In genomic region chr6:42405025-42405424, GRCh38 we compare ENCODE assay signal across 9 cellular contexts. TPM values are rescaled to one million over a fixed set of nuclear protein-coding genes. Genes with fewer than 3 reads are reported as not detected.
DNase-seq lines count a peak whose midpoint lies in the region; ATAC-seq and TF ChIP-seq lines count a peak whose summit lies in the region.
"Had no signal": no experiment of that assay in that cellular context is flagged by ENCODE, and none has a peak within 500 bp of the region (broad histone marks: within the 10 kb centered on the region; RNA-seq: fewer than 3 reads in every experiment).

No MANE protein-coding gene starts in this region.

- no peaks in the 10 kb centered on the region for H3K27me3 ChIP-seq in CD4-positive, alpha-beta T cell (ENCODE audit: control insufficient read depth, insufficient read depth, low read length)
- H3K27me3 ChIP-seq in endodermal cell (ENCODE audit: control insufficient read depth, insufficient read depth, low read length, poor library complexity, severe bottlenecking) = peaks cover 38% of the 10 kb centered on the region
- H3K27me3 ChIP-seq: pancreas had no signal

- peak overlapping the region; percentile 81 for H3K27ac Mint-ChIP-seq in CD4-positive, alpha-beta T cell
- H3K27ac Mint-ChIP-seq in endodermal cell = no peak overlapping the region

- peak; percentile 25 for ATAC-seq in CD4-positive, alpha-beta T cell (ENCODE audit: poor library complexity)
- ATAC-seq in mucosa of descending colon (peak; percentile 24), GM19035 (IDR thresholded peaks at IDR 0.05; ENCODE audit: unreplicated experiment) (no peak)

- H3K4me1 Mint-ChIP-seq in CD4-positive, alpha-beta T cell (ENCODE audit: low read depth) = peaks cover 80% of the 10 kb centered on the region
- H3K4me1 Mint-ChIP-seq in endodermal cell = peaks cover 20% of the 10 kb centered on the region

- H3K36me3 ChIP-seq in endodermal cell (ENCODE audit: control insufficient read depth, insufficient read depth, low read length) (no peaks in the 10 kb centered on the region), mucosa of descending colon (ENCODE audit: low read depth) (no peaks in the 10 kb centered on the region)
- H3K36me3 ChIP-seq: pancreas had no signal

- POLR2A ChIA-PET in CD4-positive, alpha-beta T cell (lab: Charles Lee) = interaction anchor here (1.1 to 5.4 kb wide), 3 partner anchors 9 to 15 kb away, joined by 3 to 55 read pairs (median 10); no protein-coding TSS in a partner anchor

- 63 to 100% methylated on average over 1 to 2 of the region's 2 CpGs for WGBS in endodermal cell (ENCODE audit: insufficient coverage in 1 of 2, insufficient read length in 1 of 2), 2 experiments

- no peak overlapping the region for H3K9ac ChIP-seq in endodermal cell (ENCODE audit: extremely low read depth, low read length, poor library complexity, severe bottlenecking)

- TF ChIP-seq CTCF in CD4-positive, alpha-beta T cell (IDR thresholded peaks at IDR 0.05) = no peak
- TF ChIP-seq CTCF in endodermal cell (conservative IDR thresholded peaks at IDR 0.05) (no peak), mucosa of descending colon (IDR thresholded peaks at IDR 0.05) (no peak), GM20000 (IDR thresholded peaks at IDR 0.05; ENCODE audit: extremely low read depth, missing control alignments) (no peak)

- H3K27me3 Mint-ChIP-seq in CD4-positive, alpha-beta T cell = no peaks in the 10 kb centered on the region
- H3K27me3 Mint-ChIP-seq in endodermal cell (ENCODE audit: insufficient read depth) = peaks cover 24% of the 10 kb centered on the region

- no peak overlapping the region for H3K27ac ChIP-seq in CD4-positive, alpha-beta T cell (ENCODE audit: low read depth, low read length)
- peak overlapping the region; percentile 34 for H3K27ac ChIP-seq in endodermal cell (ENCODE audit: low read depth, low read length)
- H3K27ac ChIP-seq: pancreas had no signal

- no peak overlapping the region for H3K4me3 Mint-ChIP-seq in CD4-positive, alpha-beta T cell
- no peak overlapping the region for H3K4me3 Mint-ChIP-seq in endodermal cell

- intact Hi-C loops in CD4-positive, alpha-beta T cell (cut with DNase I, micrococcal nuclease) = no loop called here
- intact Hi-C loops in mucosa of descending colon (cut with DNase I, micrococcal nuclease) = no loop called here

- H3K9me3 Mint-ChIP-seq in CD4-positive, alpha-beta T cell = no peaks in the 10 kb centered on the region
- no peaks in the 10 kb centered on the region for H3K9me3 Mint-ChIP-seq in endodermal cell

- DNase-seq in CD4-positive, alpha-beta T cell = no peak
- peak; percentile 25 for DNase-seq in LoVo (ENCODE audit: low spot score)
- DNase-seq in endodermal cell = no peak
- no peak for DNase-seq in mucosa of descending colon
- DNase-seq in foreskin melanocyte = no peak
- no peak for DNase-seq in NCI-H1105 treated with DMSO at 0.1 percent for 48 hours (lab: John Stamatoyannopoulos, UW)
- no peak for DNase-seq in GM20000 (ENCODE audit: low spot score)
- DNase-seq: pancreas had no signal

- H3K4me1 ChIP-seq in endodermal cell (ENCODE audit: control insufficient read depth, insufficient read depth, low read length) (peaks cover 3% of the 10 kb centered on the region), mucosa of descending colon (ENCODE audit: low read depth) (peaks cover 18% of the 10 kb centered on the region)
- H3K4me1 ChIP-seq: pancreas had no signal

- no peaks in the 10 kb centered on the region for H3K9me3 ChIP-seq in CD4-positive, alpha-beta T cell (ENCODE audit: control insufficient read depth, low read length)
- no peaks in the 10 kb centered on the region for H3K9me3 ChIP-seq in endodermal cell (ENCODE audit: control insufficient read depth, low read length)
- no peaks in the 10 kb centered on the region for H3K9me3 ChIP-seq in mucosa of descending colon
- H3K9me3 ChIP-seq: pancreas had no signal

- no peak overlapping the region for H3K4me3 ChIP-seq in endodermal cell (ENCODE audit: low read length)
- H3K4me3 ChIP-seq in mucosa of descending colon = no peak overlapping the region
- H3K4me3 ChIP-seq: pancreas had no signal

- CTCF ChIA-PET in CD4-positive, alpha-beta T cell (lab: Charles Lee) = interaction anchor here (0.9 to 1.9 kb wide), 2 partner anchors 15 to 20 kb away, joined by 4 read pairs; no protein-coding TSS in a partner anchor

- peaks cover 3% of the 10 kb centered on the region for H3K36me3 Mint-ChIP-seq in CD4-positive, alpha-beta T cell (ENCODE audit: low read depth)
- no peaks in the 10 kb centered on the region for H3K36me3 Mint-ChIP-seq in endodermal cell (ENCODE audit: low read depth)

RNA-seq across cellular contexts. Expression of gene TRERF1, which starts 46.7 kb away (rescaled TPM):
- 10 to 100 TPM; 31.0 to 31.7 TPM for total RNA-seq in CD4-positive, alpha-beta T cell
- total RNA-seq in endodermal cell (1 to 10 TPM; 4.7 to 5.3 TPM), mucosa of descending colon (10 to 100 TPM in 1 of 3 donors, 1 to 10 TPM in 2; 2.8 to 11.2 (median 3.8) TPM)
- polyA plus RNA-seq in endodermal cell (2013, experiment 1 of 2) = 9.3 TPM
- polyA plus RNA-seq in endodermal cell (2013, experiment 2 of 2) = 7.7 TPM
